In the genomic region with DNA sequence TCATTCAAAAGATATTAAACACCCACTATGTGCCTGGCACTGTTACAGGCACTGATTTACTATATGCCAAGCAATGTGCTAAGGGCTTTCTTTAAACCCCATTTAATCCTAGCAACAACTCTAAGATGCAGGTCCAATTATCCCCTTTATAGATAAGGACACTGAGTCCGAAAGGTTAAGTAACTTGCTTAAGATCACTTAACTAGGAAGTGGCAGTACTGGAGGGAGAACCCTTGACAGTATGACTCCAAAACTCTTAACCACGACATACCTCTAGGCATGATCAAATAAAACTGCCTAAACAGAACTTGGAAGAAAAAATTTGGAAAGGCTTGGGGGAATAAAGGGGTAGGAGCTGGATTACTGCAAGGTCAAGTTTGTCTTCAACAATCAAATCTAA, we compare ENCODE assay signal across 1 cellular context.
TF ChIP-seq lines count a peak whose summit lies in the region.

No MANE protein-coding gene starts in this region.

TF ChIP-seq in SK-N-SH treated with all-trans-retinoic acid at 6 μM for 48 hours, 23 proteins besides CTCF, POLR2A, EP300 and RAD21 (continued from another document):
- TF ChIP-seq PATZ1 (CRISPR knock-in tag; IDR thresholded peaks at IDR 0.05; ENCODE audit: borderline replicate concordance) (no peak), RARB (CRISPR knock-in tag; IDR thresholded peaks at IDR 0.05) (no peak), ZNF565 (CRISPR knock-in tag; conservative IDR thresholded peaks at IDR 0.05; ENCODE audit: low read depth) (no peak), SNAI2 (CRISPR knock-in tag; IDR thresholded peaks at IDR 0.05) (no peak)
- TF ChIP-seq, protein P1, sequence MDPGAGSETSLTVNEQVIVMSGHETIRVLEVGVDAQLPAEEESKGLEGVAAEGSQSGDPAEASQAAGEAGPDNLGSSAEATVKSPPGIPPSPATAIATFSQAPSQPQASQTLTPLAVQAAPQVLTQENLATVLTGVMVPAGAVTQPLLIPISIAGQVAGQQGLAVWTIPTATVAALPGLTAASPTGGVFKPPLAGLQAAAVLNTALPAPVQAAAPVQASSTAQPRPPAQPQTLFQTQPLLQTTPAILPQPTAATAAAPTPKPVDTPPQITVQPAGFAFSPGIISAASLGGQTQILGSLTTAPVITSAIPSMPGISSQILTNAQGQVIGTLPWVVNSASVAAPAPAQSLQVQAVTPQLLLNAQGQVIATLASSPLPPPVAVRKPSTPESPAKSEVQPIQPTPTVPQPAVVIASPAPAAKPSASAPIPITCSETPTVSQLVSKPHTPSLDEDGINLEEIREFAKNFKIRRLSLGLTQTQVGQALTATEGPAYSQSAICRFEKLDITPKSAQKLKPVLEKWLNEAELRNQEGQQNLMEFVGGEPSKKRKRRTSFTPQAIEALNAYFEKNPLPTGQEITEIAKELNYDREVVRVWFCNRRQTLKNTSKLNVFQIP (CRISPR knock-in tag; IDR thresholded peaks at IDR 0.05; ENCODE audit: borderline replicate concordance, low read depth), result no peak
